In genomic region chr18:38930881-38931753, GRCh38 we compare ENCODE assay signal across 23 cellular contexts.
DNase-seq lines count a peak whose midpoint lies in the region; ATAC-seq and TF ChIP-seq lines count a peak whose summit lies in the region.
"Had no signal": no experiment of that assay in that cellular context is flagged by ENCODE, and none has a peak within 500 bp of the region (broad histone marks: within the 10 kb centered on the region; RNA-seq: fewer than 3 reads in every experiment).

No MANE protein-coding gene starts in this region.

- ATAC-seq in WTC11 = peak; percentile 85
- no peak for ATAC-seq in sciatic nerve
- ATAC-seq: CD8-positive, alpha-beta T cell had no signal

- H3K4me1 Mint-ChIP-seq in WTC11 = peaks cover 51% of the 10 kb centered on the region
- H3K4me1 Mint-ChIP-seq: B cell had no signal

- CTCF ChIA-PET in WTC11 (lab: Charles Lee) = no interaction called here

- intact Hi-C loops in sciatic nerve (cut with DNase I) = no loop called here

- POLR2A ChIA-PET in WTC11 (lab: Charles Lee) = no interaction called here

- no peak for TF ChIP-seq CTCF in WTC11 (IDR thresholded peaks at IDR 0.05)

- in situ Hi-C loops in HAP-1 (cut with MboI; ENCODE audit: low sequenced_read_pairs) = no loop called here

- peak overlapping the region; percentile 82 for H3K27ac ChIP-seq in iPS-20b (ENCODE audit: low read length)
- H3K27ac ChIP-seq: C4-2B, Peyer's patch, SK-N-MC had no signal

- H3K27me3 Mint-ChIP-seq in WTC11 (ENCODE audit: low read depth) = no peaks in the 10 kb centered on the region
- H3K27me3 Mint-ChIP-seq: B cell had no signal

- H3K36me3 Mint-ChIP-seq in WTC11 = peaks cover 3% of the 10 kb centered on the region; the same call in 1 of the 2 replicates
- H3K36me3 Mint-ChIP-seq: CD8-positive, alpha-beta T cell had no signal

- H3K27ac Mint-ChIP-seq in WTC11 = peak overlapping the region; percentile 75
- H3K27ac Mint-ChIP-seq: B cell; CD8-positive, alpha-beta T cell had no signal

- peak overlapping the region; percentile 11; the same call in 1 of the 2 replicates for H3K9ac ChIP-seq in iPS-20b (ENCODE audit: low read depth, low read length)

- DNase-seq in HAP-1 (ENCODE audit: low spot score in 2 of 2) (peak; percentile 58 to 86), WTC11 (ENCODE audit: low spot score) (no peak), retina (peak; percentile 9), ecto neural progenitor cell (ENCODE audit: low spot score) (no peak), sciatic nerve (ENCODE audit: low spot score) (no peak)
- no peak for DNase-seq in stimulated activated naive CD4-positive, alpha-beta T cell treated with Interleukin-2 at 50 U/mL for 16 hours (lab: John Stamatoyannopoulos, UW)
- DNase-seq: Calu3; CD8-positive, alpha-beta T cell; DMS153; DND-41; NCI-H1092; NCI-H1417 treated with DMSO at 0.1 percent for 48 hours; NCI-H1694 treated with DMSO at 0.1 percent for 48 hours; NCI-H2081; NCI-H2227 treated with DMSO at 0.1 percent for 48 hours; NCI-H526 treated with DMSO at 0.1 percent for 48 hours; OCI-M1; Peyer's patch; SIG-M5 had no signal

- H3K27me3 ChIP-seq in HAP-1 (ENCODE audit: low read depth) = no peaks in the 10 kb centered on the region
- no peaks in the 10 kb centered on the region for H3K27me3 ChIP-seq in iPS-20b (ENCODE audit: insufficient read depth, low read length)
- H3K27me3 ChIP-seq: Peyer's patch had no signal

- H3K9me3 Mint-ChIP-seq in WTC11 = peaks cover 13% of the 10 kb centered on the region; the same call in 1 of the 2 replicates
- H3K9me3 Mint-ChIP-seq: CD8-positive, alpha-beta T cell had no signal

- H3K36me3 ChIP-seq in HAP-1 (replicated peaks) (no peaks in the 10 kb centered on the region), iPS-20b (ENCODE audit: insufficient read depth, low read depth, low read length) (no peaks in the 10 kb centered on the region)
- H3K36me3 ChIP-seq: Peyer's patch had no signal

- H3K9me3 ChIP-seq in HAP-1 (no peaks in the 10 kb centered on the region), iPS-20b (ENCODE audit: insufficient read depth, low read depth, low read length) (no peaks in the 10 kb centered on the region)
- H3K9me3 ChIP-seq: Peyer's patch had no signal

- no peak overlapping the region for H3K4me3 Mint-ChIP-seq in WTC11
- H3K4me3 Mint-ChIP-seq: B cell; CD8-positive, alpha-beta T cell had no signal

- peaks cover 30% of the 10 kb centered on the region for H3K4me1 ChIP-seq in HAP-1
- H3K4me1 ChIP-seq in iPS-20b (ENCODE audit: insufficient read depth, low read length) = peaks cover 18% of the 10 kb centered on the region; the same call in 1 of the 2 replicates
- H3K4me1 ChIP-seq: Peyer's patch had no signal

- H3K4me3 ChIP-seq in HAP-1 = no peak overlapping the region
- H3K4me3 ChIP-seq in iPS-20b (ENCODE audit: low read length) = peak overlapping the region; percentile 2; the same call in 1 of the 2 replicates
- H3K4me3 ChIP-seq: Peyer's patch, SK-N-MC had no signal

TF ChIP-seq in WTC11, 78 proteins besides CTCF, POLR2A, EP300 and RAD21:
- TF ChIP-seq CDX4 (CRISPR knock-in tag; IDR thresholded peaks at IDR 0.05; ENCODE audit: borderline replicate concordance) (no peak), FOXJ3 (CRISPR knock-in tag; IDR thresholded peaks at IDR 0.05; ENCODE audit: borderline replicate concordance) (no peak), NFE2L1 (CRISPR knock-in tag; IDR thresholded peaks at IDR 0.05) (no peak), FOXK1 (CRISPR knock-in tag; IDR thresholded peaks at IDR 0.05) (no peak), ZNF263 (CRISPR knock-in tag; IDR thresholded peaks at IDR 0.05; ENCODE audit: low read depth) (no peak), ZNF423 (CRISPR knock-in tag; IDR thresholded peaks at IDR 0.05) (peak; percentile 60; the same call in 1 of the 2 replicates), CREM (CRISPR knock-in tag; IDR thresholded peaks at IDR 0.05) (no peak)

Comparison
In these comparisons a context has a peak if more than half of its experiments do, and no peak if none do; other contexts are left out.
1. DNase-seq: peak in HAP-1 (2 of 2) and retina (single experiment); none in WTC11 (single experiment), ecto neural progenitor cell (single experiment), sciatic nerve (single experiment) and stimulated activated naive CD4-positive, alpha-beta T cell treated with Interleukin-2 at 50 U/mL for 16 hours (single experiment).